ENCODE assay signal across 8 cellular contexts in the genomic region with DNA sequence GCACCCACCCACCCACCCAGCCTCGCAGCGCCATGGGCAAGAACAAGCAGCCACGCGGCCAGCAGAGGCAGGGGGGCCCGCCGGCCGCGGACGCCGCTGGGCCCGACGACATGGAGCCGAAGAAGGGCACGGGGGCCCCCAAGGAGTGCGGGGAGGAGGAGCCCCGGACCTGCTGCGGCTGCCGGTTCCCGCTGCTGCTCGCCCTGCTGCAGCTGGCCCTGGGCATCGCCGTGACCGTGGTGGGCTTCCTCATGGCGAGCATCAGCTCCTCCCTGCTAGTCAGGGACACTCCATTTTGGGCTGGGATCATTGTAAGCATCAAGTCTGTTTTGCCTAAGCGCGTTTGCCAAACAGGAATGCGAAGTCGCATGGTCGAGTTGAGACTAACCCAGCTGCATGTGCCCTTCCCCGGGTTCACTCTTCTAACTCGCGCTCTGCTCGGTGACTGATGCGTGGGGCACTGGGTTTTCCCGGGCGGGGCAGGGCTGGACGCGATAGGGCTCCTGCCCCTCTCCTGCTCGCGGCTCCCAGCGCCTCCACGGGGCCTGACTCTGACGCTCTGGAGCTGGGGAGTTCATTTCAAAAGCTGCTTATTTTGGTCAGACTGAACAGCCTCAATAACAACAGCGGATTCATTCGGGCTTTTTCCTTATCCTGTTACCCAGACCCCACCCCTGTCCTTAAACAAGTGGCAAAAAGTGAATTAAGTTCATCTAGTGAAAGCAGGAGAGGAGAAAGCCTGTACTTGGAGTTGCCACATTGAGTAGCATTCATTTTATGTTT. TPM values are rescaled to one million over a fixed set of nuclear protein-coding genes. Genes with fewer than 3 reads are reported as not detected.
DNase-seq lines count a peak whose midpoint lies in the region; ATAC-seq and TF ChIP-seq lines count a peak whose summit lies in the region.

No MANE protein-coding gene starts in this region.

- H3K4me1 ChIP-seq in ascending aorta: peaks cover 0 to 21% of the 10 kb centered on the region in 2 donors
- H3K4me1 ChIP-seq in hepatocyte (ENCODE audit: insufficient read depth): peaks cover 5% of the 10 kb centered on the region

- peak; percentile 75 for ATAC-seq in GM18498 (IDR thresholded peaks at IDR 0.05; ENCODE audit: unreplicated experiment)
- ATAC-seq in HG03196 (IDR thresholded peaks at IDR 0.05; ENCODE audit: unreplicated experiment): no peak
- no peak for ATAC-seq in GM21786 (IDR thresholded peaks at IDR 0.05; ENCODE audit: unreplicated experiment)

- intact Hi-C loops in ascending aorta (cut with DNase I): loop anchor here (1.0 to 5.0 kb wide), 6 partner anchors 43 to 944 kb away; a partner anchor contains a TSS

- peak overlapping the region; percentile 58 to 74 for H3K4me3 ChIP-seq in ascending aorta
- H3K4me3 ChIP-seq in hepatocyte: peak overlapping the region; percentile 68

- no peaks in the 10 kb centered on the region for H4K20me1 ChIP-seq in hepatocyte (ENCODE audit: insufficient read depth, poor library complexity, severe bottlenecking)

- no peak for TF ChIP-seq CTCF in ascending aorta (IDR thresholded peaks at IDR 0.05)
- TF ChIP-seq CTCF in hepatocyte (IDR thresholded peaks at IDR 0.05; ENCODE audit: poor library complexity): no peak

- under 1% methylated on average over 28 of the region's 45 CpGs for WGBS in hepatocyte (ENCODE audit: low lambda C conversion rate, missing lambda C conversion rate)

- no peaks in the 10 kb centered on the region for H3K36me3 ChIP-seq in ascending aorta
- no peaks in the 10 kb centered on the region for H3K36me3 ChIP-seq in hepatocyte (replicated peaks; ENCODE audit: insufficient read depth, low read depth)

- H3K4me2 ChIP-seq in hepatocyte: peak overlapping the region; percentile 95

- peak overlapping the region; percentile 88 to 90 for H3K27ac ChIP-seq in ascending aorta
- peak overlapping the region; percentile 69 for H3K27ac ChIP-seq in hepatocyte

- no peaks in the 10 kb centered on the region for H3K27me3 ChIP-seq in ascending aorta
- H3K27me3 ChIP-seq in hepatocyte: peaks cover 2% of the 10 kb centered on the region

- peak overlapping the region; percentile 94 for H2AFZ ChIP-seq in hepatocyte

- H3K9me2 ChIP-seq in hepatocyte (replicated peaks; ENCODE audit: insufficient read depth): no peaks in the 10 kb centered on the region

- H3K79me2 ChIP-seq in hepatocyte: no peaks in the 10 kb centered on the region

- no peaks in the 10 kb centered on the region for H3K9me3 ChIP-seq in ascending aorta
- H3K9me3 ChIP-seq in hepatocyte (ENCODE audit: low read depth): no peaks in the 10 kb centered on the region

- DNase-seq in 8988T (peak; percentile 18), KG1 (lab: John Stamatoyannopoulos, UW) (peak; percentile 63), ascending aorta (ENCODE audit: low spot score in 2 of 2) (peak in 1 of 2 donors; percentile 79), hepatocyte (ENCODE audit: low spot score) (peak; percentile 60), pons (ENCODE audit: low spot score) (peak; percentile 74)

RNA-seq across cellular contexts. Expression of a gene that starts 0.5 kb away (rescaled TPM):
- total RNA-seq in ascending aorta (56.3 TPM), hepatocyte (4.1 and 12.5 TPM in 2 replicates)
- 1.7 and 2.3 TPM in 2 replicates for polyA plus RNA-seq in hepatocyte
